ENCODE assay signal across 8 cellular contexts in genomic region chr2:44169155-44169898, GRCh38. TPM values are rescaled to one million over a fixed set of nuclear protein-coding genes. Genes with fewer than 3 reads are reported as not detected.
DNase-seq lines count a peak whose midpoint lies in the region; ATAC-seq and TF ChIP-seq lines count a peak whose summit lies in the region.

No MANE protein-coding gene starts in this region.

- H3K27me3 ChIP-seq in endocrine pancreas (ENCODE audit: control insufficient read depth, insufficient read depth, low read length) (no peaks in the 10 kb centered on the region), mesenchymal stem cell (ENCODE audit: control insufficient read depth in 1 of 2, insufficient read depth in 1 of 2, low read length in 2 of 2) (no peaks in the 10 kb centered on the region)

- H3K9me3 ChIP-seq in endocrine pancreas (ENCODE audit: control insufficient read depth, low read length) (no peaks in the 10 kb centered on the region), mesenchymal stem cell (ENCODE audit: control insufficient read depth, low read length) (peaks cover 4% of the 10 kb centered on the region)

- H3K27me3 Mint-ChIP-seq in HFFc6 (ENCODE audit: insufficient read depth): peaks cover 4% of the 10 kb centered on the region; the same call in 1 of the 2 replicates

- H3K4me1 Mint-ChIP-seq in HFFc6 (ENCODE audit: low read depth): peaks cover 39% of the 10 kb centered on the region

- peak overlapping the region in 1 of 2 experiments; percentile 61 for H3K14ac ChIP-seq in mesenchymal stem cell (ENCODE audit: low read length in 2 of 2)

- H3K36me3 Mint-ChIP-seq in HFFc6 (ENCODE audit: low read depth): peaks cover 16% of the 10 kb centered on the region

- peak overlapping the region; percentile 80 for H2BK5ac ChIP-seq in mesenchymal stem cell (ENCODE audit: low read depth, low read length, poor library complexity, severe bottlenecking)

- peak overlapping the region; percentile 70 for H3K27ac ChIP-seq in mesenchymal stem cell (ENCODE audit: low read length, poor library complexity, severe bottlenecking)

- H3K18ac ChIP-seq in mesenchymal stem cell (ENCODE audit: low read depth in 1 of 2, low read length in 2 of 2): peak overlapping the region; percentile 91 to 93

- H3K4me2 ChIP-seq in mesenchymal stem cell (ENCODE audit: low read length, poor library complexity, severe bottlenecking): peak overlapping the region; percentile 1

- H2BK15ac ChIP-seq in mesenchymal stem cell (ENCODE audit: low read depth, poor library complexity, severe bottlenecking): peak overlapping the region; percentile 21

- CTCF ChIA-PET in GM10248 (lab: Yijun Ruan, JAX): no interaction called here

- no peak overlapping the region for H2AK5ac ChIP-seq in mesenchymal stem cell (ENCODE audit: low read length, severe bottlenecking)

- H4K8ac ChIP-seq in mesenchymal stem cell (ENCODE audit: low read length): no peak overlapping the region

- DNase-seq in GM10248 (ENCODE audit: extremely low spot score) (peak; percentile 34), HFFc6 (peak; percentile 23), NCI-H2171 (lab: John Stamatoyannopoulos, UW) (peak; percentile 30), mesenchymal stem cell (peak; percentile 67), ecto neural progenitor cell (ENCODE audit: low spot score) (no peak)
- DNase-seq in activated CD4-positive, alpha-beta T cell treated with anti-CD3 and anti-CD28 coated beads, Interleukin-2, amount 50 U/mL, for 4 hours: peak; percentile 23 to 32
- DNase-seq in stimulated activated naive CD8-positive, alpha-beta T cell treated with anti-CD3 and anti-CD28 coated beads, Interleukin-15, Interleukin-2, amounts not matched to agents 100 U/mL and 50 U/mL, for 24 hours: no peak

- H3K23ac ChIP-seq in mesenchymal stem cell (ENCODE audit: low read length in 2 of 2): peak overlapping the region; percentile 23 to 90

- H3K4me3 ChIP-seq in endocrine pancreas (ENCODE audit: control insufficient read depth, insufficient read depth, low read length): peak overlapping the region; percentile 99
- peak overlapping the region; percentile 96 to 100 for H3K4me3 ChIP-seq in mesenchymal stem cell (ENCODE audit: insufficient read depth in 1 of 2, low read depth in 1 of 2, low read length in 2 of 2)

- H3K4me3 Mint-ChIP-seq in HFFc6: peak overlapping the region; percentile 96

- peak; percentile 2 for ATAC-seq in stimulated activated naive CD8-positive, alpha-beta T cell treated with anti-CD3 and anti-CD28 coated beads, Interleukin-15, Interleukin-2, amounts not matched to agents 100 U/mL and 50 U/mL, for 24 hours

- H3K4me1 ChIP-seq in endocrine pancreas (ENCODE audit: control insufficient read depth, insufficient read depth, low read length): peaks cover 19% of the 10 kb centered on the region
- peaks cover 9% of the 10 kb centered on the region for H3K4me1 ChIP-seq in mesenchymal stem cell (ENCODE audit: control insufficient read depth, insufficient read depth, low read depth, low read length)

- under 1% methylated on average over 39 of the region's 54 CpGs for WGBS in mesenchymal stem cell

- no peak for TF ChIP-seq CTCF in GM10248 (IDR thresholded peaks at IDR 0.05; ENCODE audit: control extremely low read depth, extremely low read depth, low read depth, missing control alignments)
- no peak for TF ChIP-seq CTCF in HFFc6 (IDR thresholded peaks at IDR 0.05)

- peaks cover 2% of the 10 kb centered on the region for H3K79me1 ChIP-seq in mesenchymal stem cell (replicated peaks; ENCODE audit: low read length, poor library complexity, severe bottlenecking)

- H2BK12ac ChIP-seq in mesenchymal stem cell (ENCODE audit: low read length in 2 of 2): peak overlapping the region in 1 of 2 experiments; percentile 47

- H3K36me3 ChIP-seq in endocrine pancreas (ENCODE audit: control insufficient read depth, insufficient read depth, low read length): no peaks in the 10 kb centered on the region
- no peaks in the 10 kb centered on the region for H3K36me3 ChIP-seq in mesenchymal stem cell (ENCODE audit: control insufficient read depth in 1 of 2, insufficient read depth in 2 of 2, low read depth in 1 of 2, low read length in 2 of 2)

- H3K4ac ChIP-seq in mesenchymal stem cell (ENCODE audit: low read depth in 1 of 2, low read length in 2 of 2): peak overlapping the region; percentile 78 to 87

- peak overlapping the region; percentile 39 for H2BK120ac ChIP-seq in mesenchymal stem cell (ENCODE audit: low read depth, low read length)

- H3K9me3 Mint-ChIP-seq in HFFc6: peaks cover 6% of the 10 kb centered on the region

- H3K9ac ChIP-seq in endocrine pancreas (ENCODE audit: control insufficient read depth, insufficient read depth, low read length) (peak overlapping the region; percentile 96), mesenchymal stem cell (ENCODE audit: low read length) (peak overlapping the region; percentile 95)

- H2AFZ ChIP-seq in mesenchymal stem cell (ENCODE audit: low read depth, low read length): peak overlapping the region; percentile 18

- POLR2A ChIA-PET in GM10248 (lab: Yijun Ruan, JAX): no interaction called here

- H3K27ac Mint-ChIP-seq in HFFc6: peak overlapping the region; percentile 97

- H4K91ac ChIP-seq in mesenchymal stem cell (ENCODE audit: low read length): peak overlapping the region; percentile 82

RNA-seq across cellular contexts. Expression of gene PPM1B, which starts 0.7 kb away (rescaled TPM):
- total RNA-seq in HFFc6 (2021; fragmentation: NEBNext Ultra II Directional; extraction: Animal tissue kit (Norgen Biotek cat#: 25700)): 10 to 100 TPM; 22.8 to 31.6 (median 27.1) TPM
- 29.1 TPM for polyA plus RNA-seq in mesenchymal stem cell (2013, experiment 1 of 2)
- polyA plus RNA-seq in mesenchymal stem cell (2013, experiment 2 of 2): 30.1 TPM

Comparison
In these comparisons a context has a peak if more than half of its experiments do, and no peak if none do; other contexts are left out.
1. DNase-seq: peak in GM10248 (single experiment), HFFc6 (single experiment), NCI-H2171 (single experiment), activated CD4-positive, alpha-beta T cell treated with anti-CD3 and anti-CD28 coated beads, Interleukin-2, amount 50 U/mL, for 4 hours (2 of 2) and mesenchymal stem cell (single experiment); none in stimulated activated naive CD8-positive, alpha-beta T cell treated with anti-CD3 and anti-CD28 coated beads, Interleukin-15, Interleukin-2, amounts not matched to agents 100 U/mL and 50 U/mL, for 24 hours (single experiment) and ecto neural progenitor cell (single experiment).